In the genomic region with DNA sequence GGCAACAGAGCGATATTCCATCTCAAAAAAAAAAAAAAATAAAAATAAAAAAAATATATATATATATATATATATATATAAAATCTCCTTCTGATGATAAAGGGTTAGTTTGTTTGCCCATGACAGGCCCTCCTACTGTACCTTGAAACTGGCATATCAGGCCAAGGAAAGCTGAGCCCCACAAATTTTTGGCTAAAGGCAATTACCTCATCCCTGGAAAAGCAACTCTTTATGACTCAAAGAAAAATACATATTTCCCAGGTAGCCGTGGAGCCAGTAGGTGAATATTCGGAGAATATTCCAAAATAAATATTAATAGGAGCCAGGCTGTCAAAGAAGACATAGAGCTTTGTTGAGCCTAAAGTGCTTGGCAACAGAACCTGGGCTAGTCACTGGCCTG, we compare ENCODE assay signal across 34 cellular contexts.
"Had no signal": no experiment of that assay in that cellular context is flagged by ENCODE, and none has a peak within 500 bp of the region (broad histone marks: within the 10 kb centered on the region; RNA-seq: fewer than 3 reads in every experiment).

No MANE protein-coding gene starts in this region.

- H3K36me3 ChIP-seq: MG63 had no signal

- H3K4me3 ChIP-seq: MG63 had no signal

- H3K27ac ChIP-seq: KMS-11 had no signal

- H3K27me3 ChIP-seq: MG63 had no signal

- H3K9me3 ChIP-seq: MG63 had no signal

- DNase-seq: Karpas-422, Kasumi-1, KG1, MG63, MM.1S, MV-4-11, NCI-H1048, NCI-H1092, NCI-H1092 treated with DMSO at 0.1 percent for 48 hours, NCI-H1105, NCI-H1105 treated with DMSO at 0.1 percent for 48 hours, NCI-H1417, NCI-H1417 treated with DMSO at 0.1 percent for 48 hours, NCI-H1436, NCI-H1436 treated with DMSO at 0.1 percent for 48 hours, NCI-H146, NCI-H1694, NCI-H1694 treated with DMSO at 0.1 percent for 48 hours, NCI-H187, NCI-H187 treated with DMSO at 0.1 percent for 48 hours, NCI-H2029, NCI-H2029 treated with DMSO at 0.1 percent for 48 hours, NCI-H2081, NCI-H2081 treated with DMSO at 0.1 percent for 48 hours, NCI-H2107, NCI-H2171, NCI-H2171 treated with DMSO at 0.1 percent for 48 hours, NCI-H2227 treated with DMSO at 0.1 percent for 48 hours, NCI-H226, NCI-H345, NCI-H446, NCI-H446 treated with DMSO at 0.1 percent for 48 hours, NCI-H510A had no signal

- H3K9ac ChIP-seq: KMS-11 had no signal
